Comparison of ENCODE assay signal across 8 cellular contexts in the genomic region with DNA sequence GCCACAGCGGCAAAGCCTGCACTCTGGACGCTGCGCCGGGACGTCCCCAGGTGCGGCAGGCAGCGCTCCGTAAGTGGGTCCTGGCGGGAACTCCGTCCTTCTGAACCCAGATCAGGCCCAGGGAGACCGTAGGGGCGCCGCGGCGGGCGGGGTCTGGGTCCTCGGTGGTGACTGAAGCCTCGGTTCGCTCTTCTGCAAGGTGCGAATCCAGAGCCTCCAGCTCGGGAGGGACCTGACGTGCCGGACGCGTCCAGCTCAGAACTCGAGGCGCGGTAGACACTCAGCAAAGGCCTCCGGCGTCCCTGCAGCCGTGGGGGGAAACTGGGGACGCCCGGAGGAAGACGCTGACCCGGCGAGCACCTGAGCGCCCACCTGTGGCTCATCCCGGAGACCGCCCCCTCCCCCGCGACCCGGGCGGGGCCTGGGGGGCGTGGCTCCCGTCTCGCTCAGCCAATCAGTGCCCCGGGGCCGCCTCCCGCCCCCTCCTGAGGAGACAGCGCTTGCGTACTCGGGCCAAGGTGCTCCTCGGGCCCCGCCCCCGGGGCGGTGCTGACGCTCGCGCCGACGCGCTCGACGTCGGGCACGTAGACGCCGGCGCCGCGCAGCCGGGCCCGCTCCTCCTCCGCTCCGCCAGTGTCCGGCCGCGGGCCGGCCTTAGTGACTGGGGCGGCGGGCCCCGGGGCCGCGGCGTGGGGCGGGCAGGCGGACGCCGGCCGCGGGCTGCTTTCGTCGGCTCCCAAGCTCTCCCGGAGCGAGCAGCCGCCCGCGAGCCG.
DNase-seq lines count a peak whose midpoint lies in the region; ATAC-seq and TF ChIP-seq lines count a peak whose summit lies in the region.

A gene (plus strand): TSS at position 587 of the 773 bp plus-strand sequence. CDS start 1,483 bp downstream, outside the sequence.

- H3K36me3 Mint-ChIP-seq in activated naive CD4-positive, alpha-beta T cell treated with anti-CD3 and anti-CD28 coated beads, Interleukin-2, amount 10 ng/mL, durations not matched to agents 7 days and 5 days = peaks cover 20% of the 10 kb centered on the region

- CTCF ChIA-PET in GM10248 (lab: Yijun Ruan, JAX) = interaction anchor here (1.1 kb wide), 1 partner anchor 9 kb away, joined by 3 read pairs; no protein-coding TSS in a partner anchor
- CTCF ChIA-PET in activated naive CD4-positive, alpha-beta T cell treated with anti-CD3 and anti-CD28 coated beads, Interleukin-2, amount 10 ng/mL, durations not matched to agents 7 days and 5 days (lab: Charles Lee) = no interaction called here

- peak; percentile 80 for ATAC-seq in HG02571 (IDR thresholded peaks at IDR 0.05; ENCODE audit: unreplicated experiment)

- peaks cover 36% of the 10 kb centered on the region for H3K27me3 Mint-ChIP-seq in activated naive CD4-positive, alpha-beta T cell treated with anti-CD3 and anti-CD28 coated beads, Interleukin-2, amount 10 ng/mL, durations not matched to agents 7 days and 5 days

- peak within 1 kb of the TSS; percentile 92 for H3K4me3 Mint-ChIP-seq in activated naive CD4-positive, alpha-beta T cell treated with anti-CD3 and anti-CD28 coated beads, Interleukin-2, amount 10 ng/mL, durations not matched to agents 7 days and 5 days

- H3K27ac Mint-ChIP-seq in activated naive CD4-positive, alpha-beta T cell treated with anti-CD3 and anti-CD28 coated beads, Interleukin-2, amount 10 ng/mL, durations not matched to agents 7 days and 5 days = peak within 1 kb of the TSS; percentile 68

- TF ChIP-seq CTCF in GM10248 (IDR thresholded peaks at IDR 0.05; ENCODE audit: control extremely low read depth, extremely low read depth, low read depth, missing control alignments) (no peak), NB4 (IDR thresholded peaks at IDR 0.05; ENCODE audit: low read depth, low read length) (no peak)

- peaks cover 40% of the 10 kb centered on the region for H3K4me1 Mint-ChIP-seq in activated naive CD4-positive, alpha-beta T cell treated with anti-CD3 and anti-CD28 coated beads, Interleukin-2, amount 10 ng/mL, durations not matched to agents 7 days and 5 days

- peak within 1 kb of the TSS; percentile 31; the same call in 1 of the 2 replicates for H3K27ac ChIP-seq in SK-N-MC

- no peaks in the 10 kb centered on the region for H3K9me3 Mint-ChIP-seq in activated naive CD4-positive, alpha-beta T cell treated with anti-CD3 and anti-CD28 coated beads, Interleukin-2, amount 10 ng/mL, durations not matched to agents 7 days and 5 days

- DNase-seq in GM10248 (ENCODE audit: extremely low spot score) (peak; percentile 100), NB4 (ENCODE audit: low read depth) (peak; percentile 95), SK-N-MC (ENCODE audit: low read depth, low spot score) (peak; percentile 28), globus pallidus (ENCODE audit: low spot score) (peak; percentile 95), nucleus accumbens (lab: John Stamatoyannopoulos, UW) (peak; percentile 43 to 96 (median 90)), superior temporal gyrus (ENCODE audit: extremely low spot score) (peak; percentile 92)
- DNase-seq in activated naive CD4-positive, alpha-beta T cell treated with anti-CD3 and anti-CD28 coated beads, Interleukin-2, amount 10 ng/mL, durations not matched to agents 7 days and 5 days = peak; percentile 95

- H3K36me3 ChIP-seq in SK-N-MC (ENCODE audit: insufficient read depth, low read length) = peaks cover 34% of the 10 kb centered on the region

- no peaks in the 10 kb centered on the region for H3K9me3 ChIP-seq in SK-N-MC (ENCODE audit: low read depth, low read length)

- peak within 1 kb of the TSS; percentile 91 for H3K9ac ChIP-seq in SK-N-MC (ENCODE audit: insufficient read length)

- H3K4me3 ChIP-seq in NB4 (ENCODE audit: low read depth, low read length) = peak within 1 kb of the TSS; percentile 75
- peak within 1 kb of the TSS; percentile 95 for H3K4me3 ChIP-seq in SK-N-MC

- POLR2A ChIA-PET in GM10248 (lab: Yijun Ruan, JAX) = no interaction called here

- TF ChIP-seq POLR2A in NB4 (IDR thresholded peaks at IDR 0.05; ENCODE audit: extremely low read depth, insufficient read length) = peak; percentile 93

Comparison
In these comparisons a context has a peak if more than half of its experiments do, and no peak if none do; other contexts are left out.
1. Peak in every context shown above with its lines: DNase-seq, ATAC-seq, H3K4me3 ChIP-seq and H3K27ac ChIP-seq.
2. DNase-seq: peak in every context shown above with its lines; median percentile 100 in GM10248; 95 in NB4; 95 in activated naive CD4-positive, alpha-beta T cell treated with anti-CD3 and anti-CD28 coated beads, Interleukin-2, amount 10 ng/mL, durations not matched to agents 7 days and 5 days; 95 in globus pallidus; 92 in superior temporal gyrus; 90 in nucleus accumbens; 28 in SK-N-MC.